ENCODE assay signal across 1 cellular context in the genomic region with DNA sequence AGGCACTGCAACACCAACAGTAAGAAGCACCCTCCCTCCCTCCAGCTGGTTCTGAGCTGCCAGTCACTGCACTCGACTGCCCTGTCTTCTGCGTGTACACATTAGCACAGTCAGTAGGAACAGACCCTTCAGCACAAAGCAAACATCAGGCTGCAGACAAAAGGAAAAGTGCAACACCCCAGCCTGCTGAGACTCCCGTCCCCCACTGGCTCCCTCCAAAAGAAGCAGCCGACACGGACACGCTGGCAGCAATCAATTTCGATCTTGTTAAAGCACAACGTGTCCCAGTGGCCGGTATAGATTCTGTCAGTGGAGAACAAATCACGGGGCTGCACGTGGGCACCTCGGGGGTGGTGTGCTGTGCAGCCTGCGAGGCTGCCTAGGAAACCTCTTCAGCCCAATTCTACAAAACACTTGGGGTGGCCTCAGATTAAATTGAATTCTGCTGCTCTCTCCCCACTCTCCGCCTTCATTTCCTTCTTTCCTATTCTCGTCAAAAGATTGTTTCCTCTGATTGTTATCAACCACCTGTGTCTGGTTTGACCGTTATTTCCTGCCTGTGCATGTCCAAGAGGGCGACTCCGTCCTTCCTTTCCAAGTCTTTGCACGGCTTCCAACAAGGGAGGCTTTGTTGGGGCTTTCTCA.
TF ChIP-seq lines count a peak whose summit lies in the region.

No MANE protein-coding gene starts in this region.

TF ChIP-seq in H1, 55 proteins besides CTCF, POLR2A, EP300 and RAD21 (continued from another document):
- no peak for TF ChIP-seq CHD7 (IDR thresholded peaks at IDR 0.05; ENCODE audit: insufficient replicate concordance, low read length)
- TF ChIP-seq RFX5 (IDR thresholded peaks at IDR 0.05; ENCODE audit: borderline replicate concordance, low read depth, low read length): no peak
- TF ChIP-seq EGR1 (IDR thresholded peaks at IDR 0.05; ENCODE audit: borderline replicate concordance, low read depth, low read length): no peak
- no peak for TF ChIP-seq CHD1 (IDR thresholded peaks at IDR 0.05; ENCODE audit: low read depth, low read length)
- TF ChIP-seq RXRA (IDR thresholded peaks at IDR 0.05; ENCODE audit: insufficient read depth, low read depth, low read length): no peak
- TF ChIP-seq JUND (IDR thresholded peaks at IDR 0.05; ENCODE audit: low read length): no peak
- no peak for TF ChIP-seq HDAC2 (IDR thresholded peaks at IDR 0.05; ENCODE audit: borderline replicate concordance in 1 of 2, low read depth in 2 of 2, low read length in 2 of 2)
- no peak for TF ChIP-seq FOSL1 (IDR thresholded peaks at IDR 0.05; ENCODE audit: insufficient read depth, low read depth, low read length)
- no peak for TF ChIP-seq POLR2AphosphoS5 (IDR thresholded peaks at IDR 0.05; ENCODE audit: low read depth, low read length)
